Comparison of ENCODE assay signal across 14 cellular contexts in the genomic region with DNA sequence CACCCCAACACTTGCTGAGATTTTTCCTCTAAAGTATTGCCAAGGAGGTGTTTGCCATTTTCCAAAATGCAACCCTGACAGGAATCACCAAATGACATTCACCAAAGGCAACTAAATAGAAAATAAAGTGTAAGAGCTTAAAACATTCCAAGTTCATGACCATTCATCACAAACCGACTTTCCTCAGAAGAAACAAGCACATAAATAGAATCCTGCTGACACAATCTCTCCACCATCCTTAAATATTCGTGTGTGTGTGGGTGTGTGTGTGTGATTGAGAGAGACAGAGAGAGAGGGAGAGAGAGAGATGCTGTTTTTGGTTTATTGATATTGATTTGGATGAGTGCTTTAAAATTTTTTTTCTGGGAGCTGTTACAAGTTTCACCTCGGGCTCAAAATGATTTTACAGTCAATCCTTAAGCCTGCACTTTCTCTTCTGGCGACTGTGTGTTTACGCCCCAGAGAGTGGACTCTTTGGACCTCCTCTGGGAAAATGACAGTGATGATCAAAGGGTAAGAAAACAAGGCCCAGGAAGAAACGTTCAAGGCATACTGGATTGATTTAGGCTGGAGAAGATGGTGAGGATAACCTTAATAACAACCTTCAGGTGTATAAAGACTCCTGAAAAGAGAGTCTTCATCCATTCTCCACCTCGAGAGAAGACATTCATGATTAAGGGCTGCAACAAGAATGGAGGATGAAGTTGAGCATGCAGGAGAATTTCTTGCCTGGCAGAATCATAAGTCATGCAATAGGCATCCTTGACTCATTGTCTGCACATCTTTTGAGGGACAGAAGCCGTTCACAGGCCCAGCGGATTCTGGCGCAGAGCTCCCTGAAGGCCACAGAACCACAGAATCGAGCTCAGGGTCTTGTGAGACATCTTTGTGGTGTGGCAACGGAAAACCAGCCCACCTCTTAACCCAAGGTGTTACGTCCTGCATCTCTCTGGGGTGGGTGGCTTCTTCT.
DNase-seq lines count a peak whose midpoint lies in the region; ATAC-seq, FAIRE-seq and TF ChIP-seq lines count a peak whose summit lies in the region.
"Had no signal": no experiment of that assay in that cellular context is flagged by ENCODE, and none has a peak within 500 bp of the region (broad histone marks: within the 10 kb centered on the region; RNA-seq: fewer than 3 reads in every experiment).

No MANE protein-coding gene starts in this region.

- H3K27ac Mint-ChIP-seq in stimulated activated effector memory CD8-positive, alpha-beta T cell treated with anti-CD3 and anti-CD28 coated beads, Interleukin-12 subunit alpha, Interleukin-12 subunit beta, amount 100 ng/mL, for 72 hours = no peak overlapping the region
- H3K27ac Mint-ChIP-seq in activated T-cell treated with anti-CD3 and anti-CD28 coated beads, Interleukin-2, amount 50 U/mL, for 72 hours = no peak overlapping the region
- H3K27ac Mint-ChIP-seq: activated naive CD8-positive, alpha-beta T cell had no signal

- no peaks in the 10 kb centered on the region for H4K20me1 ChIP-seq in MM.1S (ENCODE audit: insufficient read depth, low read length)

- no peak overlapping the region for H3K4me3 ChIP-seq in choroid plexus epithelial cell (ENCODE audit: low read depth, low read length)
- no peak overlapping the region for H3K4me3 ChIP-seq in MM.1S (ENCODE audit: low read length)
- H3K4me3 ChIP-seq: K562 had no signal

- no peaks in the 10 kb centered on the region for H3K9me3 Mint-ChIP-seq in stimulated activated effector memory CD8-positive, alpha-beta T cell treated with anti-CD3 and anti-CD28 coated beads, Interleukin-12 subunit alpha, Interleukin-12 subunit beta, amount 100 ng/mL, for 72 hours
- H3K9me3 Mint-ChIP-seq in activated T-cell treated with anti-CD3 and anti-CD28 coated beads, Interleukin-2, amount 50 U/mL, for 72 hours = peaks cover 3% of the 10 kb centered on the region in 2 donors

- H3K9me3 ChIP-seq in MM.1S (replicated peaks; ENCODE audit: insufficient read depth, low read length) = no peaks in the 10 kb centered on the region

- peaks cover 13% of the 10 kb centered on the region for H3K27me3 Mint-ChIP-seq in activated T-cell treated with anti-CD3 and anti-CD28 coated beads, Interleukin-2, amount 50 U/mL, for 72 hours (ENCODE audit: low read depth)
- H3K27me3 Mint-ChIP-seq: activated naive CD8-positive, alpha-beta T cell had no signal

- no peak overlapping the region for H3K27ac ChIP-seq in MM.1S (ENCODE audit: low read length)

- H3K9ac ChIP-seq in MM.1S (ENCODE audit: low read length) = no peak overlapping the region

- FAIRE-seq in G401.6 (lab: Jason Lieb, UNC) = peak; percentile 93
- FAIRE-seq: K562 had no signal

- H3K36me3 ChIP-seq in MM.1S (replicated peaks; ENCODE audit: insufficient read depth, low read length) = no peaks in the 10 kb centered on the region

- no peaks in the 10 kb centered on the region for H3K36me3 Mint-ChIP-seq in stimulated activated effector memory CD8-positive, alpha-beta T cell treated with anti-CD3 and anti-CD28 coated beads, Interleukin-12 subunit alpha, Interleukin-12 subunit beta, amount 100 ng/mL, for 72 hours
- peaks cover 0 to 1% of the 10 kb centered on the region in 2 donors for H3K36me3 Mint-ChIP-seq in activated T-cell treated with anti-CD3 and anti-CD28 coated beads, Interleukin-2, amount 50 U/mL, for 72 hours (ENCODE audit: insufficient read depth in 2 of 2)
- H3K36me3 Mint-ChIP-seq: activated naive CD8-positive, alpha-beta T cell had no signal

- ATAC-seq in stimulated activated effector memory CD8-positive, alpha-beta T cell treated with anti-CD3 and anti-CD28 coated beads, Interleukin-12 subunit alpha, Interleukin-12 subunit beta, amount 100 ng/mL, for 72 hours = no peak
- no peak for ATAC-seq in activated T-cell treated with anti-CD3 and anti-CD28 coated beads, Interleukin-2, amount 50 U/mL, for 72 hours (replicated peaks in 1 of 2)
- ATAC-seq: HCT116, K562 had no signal

- H3K27me3 ChIP-seq in MM.1S (replicated peaks; ENCODE audit: insufficient read depth, low read length) = no peaks in the 10 kb centered on the region

- H3K4me1 Mint-ChIP-seq in stimulated activated effector memory CD8-positive, alpha-beta T cell treated with anti-CD3 and anti-CD28 coated beads, Interleukin-12 subunit alpha, Interleukin-12 subunit beta, amount 100 ng/mL, for 72 hours = no peaks in the 10 kb centered on the region
- H3K4me1 Mint-ChIP-seq in activated T-cell treated with anti-CD3 and anti-CD28 coated beads, Interleukin-2, amount 50 U/mL, for 72 hours (ENCODE audit: low read depth) = no peaks in the 10 kb centered on the region

- H3K79me2 ChIP-seq in MM.1S (ENCODE audit: low read length) = no peaks in the 10 kb centered on the region

- H3F3A ChIP-seq in MM.1S (ENCODE audit: insufficient read depth, low read length) = no peaks in the 10 kb centered on the region

- no peak overlapping the region for H3K4me3 Mint-ChIP-seq in stimulated activated effector memory CD8-positive, alpha-beta T cell treated with anti-CD3 and anti-CD28 coated beads, Interleukin-12 subunit alpha, Interleukin-12 subunit beta, amount 100 ng/mL, for 72 hours
- no peak overlapping the region for H3K4me3 Mint-ChIP-seq in activated T-cell treated with anti-CD3 and anti-CD28 coated beads, Interleukin-2, amount 50 U/mL, for 72 hours
- H3K4me3 Mint-ChIP-seq: activated naive CD8-positive, alpha-beta T cell had no signal

- no peak for TF ChIP-seq CTCF in choroid plexus epithelial cell (conservative IDR thresholded peaks at IDR 0.05; ENCODE audit: low read depth, low read length)
- no peak for TF ChIP-seq CTCF in MM.1S (IDR thresholded peaks at IDR 0.05; ENCODE audit: low read length)

- DNase-seq in M059J (ENCODE audit: low read depth) = peak; percentile 89
- DNase-seq in choroid plexus epithelial cell (ENCODE audit: low read depth) = peak; percentile 62
- peak; percentile 19 for DNase-seq in putamen (ENCODE audit: low spot score)
- no peak for DNase-seq in NCI-H187 treated with DMSO at 0.1 percent for 48 hours (lab: John Stamatoyannopoulos, UW)
- DNase-seq in stimulated activated effector memory CD8-positive, alpha-beta T cell treated with anti-CD3 and anti-CD28 coated beads, Interleukin-12 subunit alpha, Interleukin-12 subunit beta, amount 100 ng/mL, for 72 hours (ENCODE audit: low spot score in 2 of 2) = no peak
- DNase-seq in activated T-cell treated with anti-CD3 and anti-CD28 coated beads, Interleukin-2, amount 50 U/mL, for 72 hours = no peak
- DNase-seq in MM.1S = no peak
- DNase-seq: DMS153, posterior cingulate gyrus, RPMI8226 had no signal

- no peak overlapping the region for H2AFZ ChIP-seq in MM.1S (ENCODE audit: low read length)

- no peaks in the 10 kb centered on the region for H3K9me2 ChIP-seq in MM.1S (replicated peaks; ENCODE audit: insufficient read depth, low read length)

- H3K4me2 ChIP-seq in MM.1S (ENCODE audit: low read depth, low read length) = no peak overlapping the region

- H3K4me1 ChIP-seq in MM.1S (ENCODE audit: low read length) = no peaks in the 10 kb centered on the region

Comparison
In these comparisons a context has a peak if more than half of its experiments do, and no peak if none do; other contexts are left out.
1. DNase-seq: peak in M059J (single experiment), choroid plexus epithelial cell (single experiment) and putamen (single experiment); none in NCI-H187 treated with DMSO at 0.1 percent for 48 hours (single experiment), stimulated activated effector memory CD8-positive, alpha-beta T cell treated with anti-CD3 and anti-CD28 coated beads, Interleukin-12 subunit alpha, Interleukin-12 subunit beta, amount 100 ng/mL, for 72 hours (0 of 2), activated T-cell treated with anti-CD3 and anti-CD28 coated beads, Interleukin-2, amount 50 U/mL, for 72 hours (0 of 2) and MM.1S (single experiment).